In genomic region chr6:23633986-23634385, GRCh38 we compare ENCODE assay signal across 22 cellular contexts.
A peak's percentile ranks its signal among the peaks of the same experiment; 100 is the strongest.
DNase-seq lines count a peak whose midpoint lies in the region; ATAC-seq and TF ChIP-seq lines count a peak whose summit lies in the region.
"Had no signal": no experiment of that assay in that cellular context is flagged by ENCODE, and none has a peak within 500 bp of the region (broad histone marks: within the 10 kb centered on the region; RNA-seq: fewer than 3 reads in every experiment).

No MANE protein-coding gene starts in this region.

- H3K27me3 Mint-ChIP-seq in neural crest cell (ENCODE audit: low read depth), result no peaks in the 10 kb centered on the region
- H3K27me3 Mint-ChIP-seq: dendritic cell treated with granulocyte-macrophage colony-stimulating factor and Interleukin-4, amounts not matched to agents 40 ng/mL and 50 ng/mL, for 4 days; natural killer cell treated with Interleukin-12 subunit alpha and Interleukin-12 subunit beta and Interleukin-15 and Interleukin-18, amount 100 ng/mL, for 72 hours had no signal

- H3K9me3 ChIP-seq in mucosa of descending colon, result no peaks in the 10 kb centered on the region
- H3K9me3 ChIP-seq: esophagus squamous epithelium, HAP-1, heart left ventricle, right lobe of liver, SJSA1, suprapubic skin had no signal

- peaks cover 11% of the 10 kb centered on the region for H3K9me3 Mint-ChIP-seq in neural crest cell
- H3K9me3 Mint-ChIP-seq: dendritic cell treated with granulocyte-macrophage colony-stimulating factor and Interleukin-4, amounts not matched to agents 40 ng/mL and 50 ng/mL, for 4 days; T-helper 2 cell treated with Interferon-gamma antibody and Interleukin-4, amounts not matched to agents 5 μg/mL and 100 μg/mL, for 36 hours had no signal

- H3K27ac Mint-ChIP-seq in neural crest cell (ENCODE audit: unreplicated experiment), result peak overlapping the region; percentile 74
- H3K27ac Mint-ChIP-seq: dendritic cell treated with granulocyte-macrophage colony-stimulating factor and Interleukin-4, amounts not matched to agents 40 ng/mL and 50 ng/mL, for 4 days; natural killer cell treated with Interleukin-12 subunit alpha and Interleukin-12 subunit beta and Interleukin-15 and Interleukin-18, amount 100 ng/mL, for 72 hours; T-helper 2 cell treated with Interferon-gamma antibody and Interleukin-4, amounts not matched to agents 5 μg/mL and 100 μg/mL, for 36 hours had no signal

- H3K4me3 Mint-ChIP-seq in neural crest cell, result no peak overlapping the region
- H3K4me3 Mint-ChIP-seq: dendritic cell treated with granulocyte-macrophage colony-stimulating factor and Interleukin-4, amounts not matched to agents 40 ng/mL and 50 ng/mL, for 4 days; natural killer cell treated with Interleukin-12 subunit alpha and Interleukin-12 subunit beta and Interleukin-15 and Interleukin-18, amount 100 ng/mL, for 72 hours; T-helper 2 cell treated with Interferon-gamma antibody and Interleukin-4, amounts not matched to agents 5 μg/mL and 100 μg/mL, for 36 hours had no signal

- H3K4me1 Mint-ChIP-seq in neural crest cell, result peaks cover 29% of the 10 kb centered on the region

- no peak overlapping the region for H3K4me3 ChIP-seq in mucosa of descending colon
- H3K4me3 ChIP-seq: esophagus squamous epithelium, HAP-1, heart left ventricle, right lobe of liver, SJSA1, suprapubic skin had no signal

- DNase-seq in DMS153 (lab: John Stamatoyannopoulos, UW) (peak; percentile 94), NCI-H2081 treated with DMSO at 0.1 percent for 48 hours (lab: John Stamatoyannopoulos, UW) (peak; percentile 46), NCI-H82 treated with DMSO at 0.1 percent for 48 hours (lab: John Stamatoyannopoulos, UW; ENCODE audit: unreplicated experiment) (peak; percentile 64), neural crest cell (ENCODE audit: low read depth, low spot score) (peak; percentile 16), NCI-H526 (lab: John Stamatoyannopoulos, UW) (no peak), NCI-H526 treated with DMSO at 0.1 percent for 48 hours (lab: John Stamatoyannopoulos, UW) (no peak), mucosa of descending colon (no peak)
- DNase-seq: esophagus squamous epithelium; GDM1; heart left ventricle; Kasumi-1; mammary epithelial cell; NCI-H226; right lobe of liver; stimulated activated CD4-positive, alpha-beta T cell treated with anti-CD3 and anti-CD28 coated beads, Interleukin-1b, Interleukin-23, amount 100 ng/mL, for 48 hours had no signal

- intact Hi-C loops in mucosa of descending colon (cut with DNase I, micrococcal nuclease), result no loop called here

- H3K36me3 Mint-ChIP-seq in neural crest cell (ENCODE audit: low read depth), result peaks cover 5% of the 10 kb centered on the region
- H3K36me3 Mint-ChIP-seq: natural killer cell treated with Interleukin-12 subunit alpha and Interleukin-12 subunit beta and Interleukin-15 and Interleukin-18, amount 100 ng/mL, for 72 hours had no signal

- no peaks in the 10 kb centered on the region for H3K4me1 ChIP-seq in mucosa of descending colon (ENCODE audit: low read depth)
- H3K4me1 ChIP-seq: esophagus squamous epithelium, HAP-1, heart left ventricle, right lobe of liver, SJSA1, suprapubic skin had no signal

- ATAC-seq in mucosa of descending colon (no peak), HG02798 (IDR thresholded peaks at IDR 0.05; ENCODE audit: poor library complexity, unreplicated experiment) (no peak)
- ATAC-seq: heart left ventricle; natural killer cell treated with Interleukin-12 subunit alpha and Interleukin-12 subunit beta and Interleukin-15 and Interleukin-18, amount 100 ng/mL, for 72 hours; right lobe of liver had no signal

- no peak for TF ChIP-seq CTCF in neural crest cell (conservative IDR thresholded peaks at IDR 0.05)
- no peak for TF ChIP-seq CTCF in mucosa of descending colon (IDR thresholded peaks at IDR 0.05)

- H3K36me3 ChIP-seq in mucosa of descending colon (ENCODE audit: low read depth), result no peaks in the 10 kb centered on the region
- H3K36me3 ChIP-seq: esophagus squamous epithelium, HAP-1, heart left ventricle, right lobe of liver, SJSA1, suprapubic skin had no signal

Comparison
In these comparisons a context has a peak if more than half of its experiments do, and no peak if none do; other contexts are left out.
1. DNase-seq: peak in DMS153 (single experiment), NCI-H2081 treated with DMSO at 0.1 percent for 48 hours (single experiment), NCI-H82 treated with DMSO at 0.1 percent for 48 hours (single experiment) and neural crest cell (single experiment); none in NCI-H526 (0 of 2), NCI-H526 treated with DMSO at 0.1 percent for 48 hours (single experiment) and mucosa of descending colon (0 of 3).